In the genomic region with DNA sequence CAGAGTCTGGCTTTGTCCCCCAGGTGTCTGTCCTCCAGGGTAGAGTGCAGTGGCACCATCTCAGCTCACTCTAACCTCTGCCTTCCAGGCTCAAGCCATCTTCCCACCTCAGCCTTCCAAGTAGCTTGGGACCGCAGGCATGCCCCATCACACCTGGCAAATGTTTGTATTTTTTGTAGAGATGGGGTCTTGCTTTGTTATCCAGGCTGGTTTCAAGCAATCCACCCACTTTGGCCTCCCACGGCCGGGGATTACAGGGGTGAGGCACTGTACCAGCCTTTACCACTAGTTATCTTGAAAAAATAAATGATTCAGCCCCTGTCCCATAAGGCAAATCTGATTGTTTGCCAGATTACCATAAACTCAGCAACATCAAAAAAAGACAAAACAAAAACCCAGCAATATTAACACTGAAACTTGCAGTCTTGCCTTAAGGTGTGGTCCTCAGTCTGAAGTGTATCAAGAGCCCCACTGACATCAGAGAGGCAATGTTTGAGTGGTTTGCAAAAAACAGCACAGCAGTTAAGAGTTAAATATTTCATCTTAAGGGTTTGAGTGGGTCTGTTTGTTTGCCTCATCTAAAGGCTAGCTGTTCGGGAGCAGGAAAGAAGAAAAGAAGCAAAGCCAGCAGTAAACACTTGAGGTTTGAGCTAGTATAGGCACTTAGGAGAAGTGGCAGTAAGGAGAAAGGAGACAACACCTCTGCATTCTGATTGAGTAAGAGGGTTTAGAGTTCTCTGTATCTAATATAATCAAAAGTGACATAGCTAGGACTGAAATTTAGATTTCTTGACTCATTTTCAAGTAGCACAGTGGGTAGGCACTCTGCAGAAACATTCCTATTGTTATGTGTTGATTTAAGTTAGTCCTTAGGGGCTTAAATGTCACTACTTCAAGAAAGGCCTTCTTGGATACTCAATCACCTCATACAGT, we compare ENCODE assay signal across 9 cellular contexts. TPM values are rescaled to one million over a fixed set of nuclear protein-coding genes. Genes with fewer than 3 reads are reported as not detected.
DNase-seq lines count a peak whose midpoint lies in the region; ATAC-seq and TF ChIP-seq lines count a peak whose summit lies in the region.
"Had no signal": no experiment of that assay in that cellular context is flagged by ENCODE, and none has a peak within 500 bp of the region (broad histone marks: within the 10 kb centered on the region; RNA-seq: fewer than 3 reads in every experiment).

No MANE protein-coding gene starts in this region.

- no peak for TF ChIP-seq POLR2A in GM18505 (IDR thresholded peaks at IDR 0.05; ENCODE audit: borderline replicate concordance, extremely low read depth, insufficient read depth, insufficient read length)

- H3K4me1 Mint-ChIP-seq in CD4-positive, alpha-beta memory T cell = peaks cover 49 to 79% (median 67%) of the 10 kb centered on the region in 4 donors
- H3K4me1 Mint-ChIP-seq in activated T-cell treated with anti-CD3 and anti-CD28 coated beads, Interleukin-2, amount 50 U/mL, for 72 hours (ENCODE audit: low read depth) = peaks cover 60% of the 10 kb centered on the region

- H2AFZ ChIP-seq in mesenchymal stem cell (ENCODE audit: low read depth, low read length) = no peak overlapping the region

- no peaks in the 10 kb centered on the region for H3K9me3 Mint-ChIP-seq in CD4-positive, alpha-beta memory T cell
- H3K9me3 Mint-ChIP-seq in activated T-cell treated with anti-CD3 and anti-CD28 coated beads, Interleukin-2, amount 50 U/mL, for 72 hours = no peaks in the 10 kb centered on the region

- H3K4me3 ChIP-seq in CD4-positive, alpha-beta memory T cell (ENCODE audit: low read length in 2 of 2) = no peak overlapping the region
- H3K4me3 ChIP-seq in mesenchymal stem cell (ENCODE audit: insufficient read depth in 1 of 2, low read depth in 1 of 2, low read length in 2 of 2) = no peak overlapping the region

- intact Hi-C loops in CD4-positive, alpha-beta memory T cell (cut with micrococcal nuclease) = no loop called here

- peaks cover 4% of the 10 kb centered on the region for H3K79me1 ChIP-seq in mesenchymal stem cell (replicated peaks; ENCODE audit: low read length, poor library complexity, severe bottlenecking)

- H3K9ac ChIP-seq in mesenchymal stem cell (ENCODE audit: low read length) = no peak overlapping the region

- H4K91ac ChIP-seq in mesenchymal stem cell (ENCODE audit: low read length) = no peak overlapping the region

- H3K4me2 ChIP-seq in mesenchymal stem cell (ENCODE audit: low read length, poor library complexity, severe bottlenecking) = no peak overlapping the region

- no peak overlapping the region for H2BK120ac ChIP-seq in mesenchymal stem cell (ENCODE audit: low read depth, low read length)

- no peaks in the 10 kb centered on the region for H3K27me3 Mint-ChIP-seq in CD4-positive, alpha-beta memory T cell
- no peaks in the 10 kb centered on the region for H3K27me3 Mint-ChIP-seq in activated T-cell treated with anti-CD3 and anti-CD28 coated beads, Interleukin-2, amount 50 U/mL, for 72 hours (ENCODE audit: low read depth)

- no peak overlapping the region for H3K14ac ChIP-seq in mesenchymal stem cell (ENCODE audit: low read length in 2 of 2)

- H3K18ac ChIP-seq in mesenchymal stem cell (ENCODE audit: low read depth in 1 of 2, low read length in 2 of 2) = no peak overlapping the region

- no peak overlapping the region for H2BK15ac ChIP-seq in mesenchymal stem cell (ENCODE audit: low read depth, poor library complexity, severe bottlenecking)

- peak overlapping the region in 6 of 7 donors; percentile 8 to 80 (median 45) for H3K27ac Mint-ChIP-seq in CD4-positive, alpha-beta memory T cell
- H3K27ac Mint-ChIP-seq in activated T-cell treated with anti-CD3 and anti-CD28 coated beads, Interleukin-2, amount 50 U/mL, for 72 hours = peak overlapping the region; percentile 80

- H3K4me1 ChIP-seq in CD4-positive, alpha-beta memory T cell (ENCODE audit: insufficient read depth, low read length) = peaks cover 29% of the 10 kb centered on the region
- H3K4me1 ChIP-seq in mesenchymal stem cell (ENCODE audit: control insufficient read depth, insufficient read depth, low read depth, low read length) = peaks cover 8% of the 10 kb centered on the region

- H3K4ac ChIP-seq in mesenchymal stem cell (ENCODE audit: low read depth in 1 of 2, low read length in 2 of 2) = no peak overlapping the region

- H2AK5ac ChIP-seq in mesenchymal stem cell (ENCODE audit: low read length, severe bottlenecking) = peak overlapping the region; percentile 65

- ATAC-seq in GM21786 (IDR thresholded peaks at IDR 0.05; ENCODE audit: unreplicated experiment) (peak; percentile 42), GM18505 (IDR thresholded peaks at IDR 0.05; ENCODE audit: unreplicated experiment) (no peak), HG02588 (IDR thresholded peaks at IDR 0.05; ENCODE audit: unreplicated experiment) (no peak)
- ATAC-seq in activated T-cell treated with anti-CD3 and anti-CD28 coated beads, Interleukin-2, amount 50 U/mL, for 72 hours (replicated peaks in 1 of 2) = peak; percentile 76 to 77

- peak overlapping the region in 5 of 8 donors; percentile 11 to 71 (median 31) for H3K4me3 Mint-ChIP-seq in CD4-positive, alpha-beta memory T cell
- H3K4me3 Mint-ChIP-seq in activated T-cell treated with anti-CD3 and anti-CD28 coated beads, Interleukin-2, amount 50 U/mL, for 72 hours = peak overlapping the region; percentile 30 to 56

- H2BK12ac ChIP-seq in mesenchymal stem cell (ENCODE audit: low read length in 2 of 2) = peak overlapping the region in 1 of 2 experiments; percentile 48

- H3K23ac ChIP-seq in mesenchymal stem cell (ENCODE audit: low read length in 2 of 2) = no peak overlapping the region

- no peak for DNase-seq in CD4-positive, alpha-beta memory T cell
- DNase-seq in activated T-cell treated with anti-CD3 and anti-CD28 coated beads, Interleukin-2, amount 50 U/mL, for 72 hours = peak; percentile 21 to 27
- DNase-seq in mesenchymal stem cell (peak; percentile 52), epidermal melanocyte (ENCODE audit: insufficient read length, low spot score) (no peak), NCI-H524 treated with DMSO at 0.1 percent for 48 hours (lab: John Stamatoyannopoulos, UW) (no peak)
- DNase-seq: NCI-H524 had no signal

- no peaks in the 10 kb centered on the region for H3K9me3 ChIP-seq in CD4-positive, alpha-beta memory T cell (ENCODE audit: control insufficient read depth in 1 of 2, low read length in 2 of 2)
- no peaks in the 10 kb centered on the region for H3K9me3 ChIP-seq in mesenchymal stem cell (ENCODE audit: control insufficient read depth, low read length)

- H2BK5ac ChIP-seq in mesenchymal stem cell (ENCODE audit: low read depth, low read length, poor library complexity, severe bottlenecking) = peak overlapping the region; percentile 36

- H3K27ac ChIP-seq in CD4-positive, alpha-beta memory T cell (ENCODE audit: low read depth, low read length) = no peak overlapping the region
- H3K27ac ChIP-seq in mesenchymal stem cell (ENCODE audit: low read length, poor library complexity, severe bottlenecking) = peak overlapping the region; percentile 67

- H3K36me3 ChIP-seq in CD4-positive, alpha-beta memory T cell (ENCODE audit: insufficient read depth, low read length) = no peaks in the 10 kb centered on the region
- peaks cover 0 to 2% of the 10 kb centered on the region in 2 experiments for H3K36me3 ChIP-seq in mesenchymal stem cell (ENCODE audit: control insufficient read depth in 1 of 2, insufficient read depth in 2 of 2, low read depth in 1 of 2, low read length in 2 of 2)

- WGBS in mesenchymal stem cell = 60% methylated on average over 4 of the region's 4 CpGs

- POLR2A ChIA-PET in CD4-positive, alpha-beta memory T cell (lab: Charles Lee; ENCODE audit: partially characterized antibody) = interaction anchor here (1.3 kb wide), 1 partner anchor 28 kb away, joined by 5 read pairs; no protein-coding TSS in a partner anchor

- no peaks in the 10 kb centered on the region for H3K27me3 ChIP-seq in CD4-positive, alpha-beta memory T cell (ENCODE audit: insufficient read depth, low read length)
- H3K27me3 ChIP-seq in mesenchymal stem cell (ENCODE audit: control insufficient read depth in 1 of 2, insufficient read depth in 1 of 2, low read length in 2 of 2) = no peaks in the 10 kb centered on the region

- H3K36me3 Mint-ChIP-seq in CD4-positive, alpha-beta memory T cell = peaks cover 3 to 4% of the 10 kb centered on the region in 2 donors
- H3K36me3 Mint-ChIP-seq in activated T-cell treated with anti-CD3 and anti-CD28 coated beads, Interleukin-2, amount 50 U/mL, for 72 hours (ENCODE audit: insufficient read depth in 2 of 2) = peaks cover 0 to 1% of the 10 kb centered on the region in 2 donors

- CTCF ChIA-PET in CD4-positive, alpha-beta memory T cell (lab: Charles Lee; ENCODE audit: partially characterized antibody) = interaction anchor here (1.2 to 1.7 kb wide), 2 partner anchors 8 to 26 kb away, joined by 3 to 4 read pairs; no protein-coding TSS in a partner anchor

- no peak overlapping the region for H4K8ac ChIP-seq in mesenchymal stem cell (ENCODE audit: low read length)

RNA-seq across cellular contexts. Expression of a gene that starts 26.3 kb away (rescaled TPM):
- 100 to 1,000 TPM; 146 to 153 TPM for total RNA-seq in CD4-positive, alpha-beta memory T cell
- 10 to 100 TPM; 42.4 to 52.9 TPM for polyA plus RNA-seq in CD4-positive, alpha-beta memory T cell
- 100 to 1,000 TPM; 225 to 272 TPM for total RNA-seq in activated T-cell treated with anti-CD3 and anti-CD28 coated beads, Interleukin-2, amount 50 U/mL, for 72 hours
- 47.5 TPM for polyA plus RNA-seq in mesenchymal stem cell (2013, experiment 1 of 2)
- 48.2 TPM for polyA plus RNA-seq in mesenchymal stem cell (2013, experiment 2 of 2)

RNA-seq across cellular contexts. Expression of a gene that starts 39.1 kb away (rescaled TPM):
- total RNA-seq in CD4-positive, alpha-beta memory T cell = 10 to 100 TPM; 55.5 to 60.5 TPM
- polyA plus RNA-seq in CD4-positive, alpha-beta memory T cell = 10 to 100 TPM; 46.1 to 60.9 TPM
- total RNA-seq in activated T-cell treated with anti-CD3 and anti-CD28 coated beads, Interleukin-2, amount 50 U/mL, for 72 hours = 10 to 100 TPM; 61.3 to 73.6 TPM
- 101 TPM for polyA plus RNA-seq in mesenchymal stem cell (2013, experiment 1 of 2)
- polyA plus RNA-seq in mesenchymal stem cell (2013, experiment 2 of 2) = 108 TPM

Comparison
In these comparisons a context has a peak if more than half of its experiments do, and no peak if none do; other contexts are left out.
1. DNase-seq: peak in activated T-cell treated with anti-CD3 and anti-CD28 coated beads, Interleukin-2, amount 50 U/mL, for 72 hours (2 of 2) and mesenchymal stem cell (single experiment); none in CD4-positive, alpha-beta memory T cell (0 of 5), epidermal melanocyte (single experiment) and NCI-H524 treated with DMSO at 0.1 percent for 48 hours (single experiment).
2. ATAC-seq: peak in GM21786 (single experiment) and activated T-cell treated with anti-CD3 and anti-CD28 coated beads, Interleukin-2, amount 50 U/mL, for 72 hours (2 of 2); none in GM18505 (single experiment) and HG02588 (single experiment).